ENCODE assay signal across 34 cellular contexts in genomic region chr6:24621626-24622360, GRCh38. TPM values are rescaled to one million over a fixed set of nuclear protein-coding genes. Genes with fewer than 3 reads are reported as not detected.
"Had no signal": no experiment of that assay in that cellular context is flagged by ENCODE, and none has a peak within 500 bp of the region (broad histone marks: within the 10 kb centered on the region; RNA-seq: fewer than 3 reads in every experiment).

No MANE protein-coding gene starts in this region.

- H3K27me3 ChIP-seq: ascending aorta, cardiac muscle cell, Peyer's patch had no signal

- H3K4me3 ChIP-seq: ascending aorta, cardiac muscle cell, Peyer's patch, SJSA1 had no signal

- H3K4me3 Mint-ChIP-seq: activated CD4-positive, alpha-beta memory T cell treated with anti-CD3 and anti-CD28 coated beads, Interleukin-2, amount 10 ng/mL, durations not matched to agents 7 days and 5 days; activated CD8-positive, alpha-beta memory T cell treated with anti-CD3 and anti-CD28 coated beads, Interleukin-2, amount 10 ng/mL, durations not matched to agents 7 days and 5 days; activated naive CD8-positive, alpha-beta T cell treated with anti-CD3 and anti-CD28 coated beads, Interleukin-2, amount 10 ng/mL, durations not matched to agents 7 days and 5 days; central memory CD8-positive, alpha-beta T cell; T-cell; T-helper 17 cell had no signal

- H3K4me1 ChIP-seq: ascending aorta, Peyer's patch, SJSA1 had no signal

- H3K4me1 Mint-ChIP-seq: activated CD4-positive, alpha-beta memory T cell treated with anti-CD3 and anti-CD28 coated beads, Interleukin-2, amount 10 ng/mL, durations not matched to agents 7 days and 5 days; activated CD8-positive, alpha-beta memory T cell treated with anti-CD3 and anti-CD28 coated beads, Interleukin-2, amount 10 ng/mL, durations not matched to agents 7 days and 5 days; activated naive CD8-positive, alpha-beta T cell treated with anti-CD3 and anti-CD28 coated beads, Interleukin-2, amount 10 ng/mL, durations not matched to agents 7 days and 5 days; central memory CD8-positive, alpha-beta T cell; T-cell; T-helper 17 cell had no signal

- ATAC-seq: activated CD8-positive, alpha-beta memory T cell treated with anti-CD3 and anti-CD28 coated beads, Interleukin-2, amount 10 ng/mL, durations not matched to agents 7 days and 5 days; PC-3; SK-N-SH treated with all-trans-retinoic acid at 6 μM for 48 hours; T-cell; T-helper 17 cell had no signal

- H3K27ac ChIP-seq: ascending aorta, cardiac muscle cell, Peyer's patch, SJSA1, VCaP had no signal

- H3K36me3 Mint-ChIP-seq: activated CD8-positive, alpha-beta memory T cell treated with anti-CD3 and anti-CD28 coated beads, Interleukin-2, amount 10 ng/mL, durations not matched to agents 7 days and 5 days; activated naive CD8-positive, alpha-beta T cell treated with anti-CD3 and anti-CD28 coated beads, Interleukin-2, amount 10 ng/mL, durations not matched to agents 7 days and 5 days; T-cell had no signal

- H3K9me3 ChIP-seq: ascending aorta, Peyer's patch, SJSA1 had no signal

- DNase-seq: activated CD4-positive, alpha-beta memory T cell treated with anti-CD3 and anti-CD28 coated beads, Interleukin-2, amount 10 ng/mL, durations not matched to agents 7 days and 5 days; activated CD4-positive, alpha-beta T cell treated with anti-CD3 and anti-CD28 coated beads for 1 hour; activated CD4-positive, alpha-beta T cell treated with anti-CD3 and anti-CD28 coated beads for 48 hours; activated CD4-positive, CD25-positive, alpha-beta regulatory T cell; activated CD8-positive, alpha-beta memory T cell treated with anti-CD3 and anti-CD28 coated beads for 24 hours; activated CD8-positive, alpha-beta memory T cell treated with anti-CD3 and anti-CD28 coated beads, Interleukin-2, amount 10 ng/mL, durations not matched to agents 7 days and 5 days; activated CD8-positive, alpha-beta memory T cell treated with anti-CD3 and anti-CD28 coated beads, Interleukin-2, amount 50 U/mL, for 48 hours; activated effector memory CD4-positive, alpha-beta T cell treated with Interleukin-2 at 50 U/mL for 16 hours; activated naive CD4-positive, alpha-beta T cell treated with anti-CD3 and anti-CD28 coated beads, Interleukin-2, amount 50 U/mL, for 16 hours; activated naive CD8-positive, alpha-beta T cell treated with anti-CD3 and anti-CD28 coated beads, Interleukin-2, amount 10 ng/mL, durations not matched to agents 7 days and 5 days; activated T-cell treated with anti-CD3 and anti-CD28 coated beads, Interleukin-2, amount 50 U/mL, for 48 hours; amygdala; MM.1S; NCI-H1092; NCI-H1436 treated with DMSO at 0.1 percent for 48 hours; NCI-H1694 treated with DMSO at 0.1 percent for 48 hours; NCI-H2029; NCI-H2171; NCI-H510A; NCI-H526; NCI-H748 treated with DMSO at 0.1 percent for 48 hours; NK-92 treated with Interleukin-12 subunit alpha and Interleukin-12 subunit beta, amount 100 ng/mL, for 24 hours; PC-3; Peyer's patch; RPMI8226; SHP77 treated with DMSO at 0.1 percent for 48 hours; T-cell; T-helper 17 cell had no signal

- H3K9me3 Mint-ChIP-seq: activated CD4-positive, alpha-beta memory T cell treated with anti-CD3 and anti-CD28 coated beads, Interleukin-2, amount 10 ng/mL, durations not matched to agents 7 days and 5 days; activated naive CD8-positive, alpha-beta T cell treated with anti-CD3 and anti-CD28 coated beads, Interleukin-2, amount 10 ng/mL, durations not matched to agents 7 days and 5 days; central memory CD8-positive, alpha-beta T cell; T-cell had no signal

- H3K27ac Mint-ChIP-seq: activated CD4-positive, alpha-beta memory T cell treated with anti-CD3 and anti-CD28 coated beads, Interleukin-2, amount 10 ng/mL, durations not matched to agents 7 days and 5 days; activated CD8-positive, alpha-beta memory T cell treated with anti-CD3 and anti-CD28 coated beads, Interleukin-2, amount 10 ng/mL, durations not matched to agents 7 days and 5 days; activated naive CD8-positive, alpha-beta T cell treated with anti-CD3 and anti-CD28 coated beads, Interleukin-2, amount 10 ng/mL, durations not matched to agents 7 days and 5 days; T-cell; T-helper 17 cell had no signal

- H3K36me3 ChIP-seq: ascending aorta, cardiac muscle cell, Peyer's patch, SJSA1 had no signal

RNA-seq across cellular contexts. Expression of gene KIAA0319, which starts 24.2 kb away (rescaled TPM):
- total RNA-seq: ascending aorta, SJSA1 had no signal
